9 cellular contexts compared by ENCODE assay signal in the genomic region with DNA sequence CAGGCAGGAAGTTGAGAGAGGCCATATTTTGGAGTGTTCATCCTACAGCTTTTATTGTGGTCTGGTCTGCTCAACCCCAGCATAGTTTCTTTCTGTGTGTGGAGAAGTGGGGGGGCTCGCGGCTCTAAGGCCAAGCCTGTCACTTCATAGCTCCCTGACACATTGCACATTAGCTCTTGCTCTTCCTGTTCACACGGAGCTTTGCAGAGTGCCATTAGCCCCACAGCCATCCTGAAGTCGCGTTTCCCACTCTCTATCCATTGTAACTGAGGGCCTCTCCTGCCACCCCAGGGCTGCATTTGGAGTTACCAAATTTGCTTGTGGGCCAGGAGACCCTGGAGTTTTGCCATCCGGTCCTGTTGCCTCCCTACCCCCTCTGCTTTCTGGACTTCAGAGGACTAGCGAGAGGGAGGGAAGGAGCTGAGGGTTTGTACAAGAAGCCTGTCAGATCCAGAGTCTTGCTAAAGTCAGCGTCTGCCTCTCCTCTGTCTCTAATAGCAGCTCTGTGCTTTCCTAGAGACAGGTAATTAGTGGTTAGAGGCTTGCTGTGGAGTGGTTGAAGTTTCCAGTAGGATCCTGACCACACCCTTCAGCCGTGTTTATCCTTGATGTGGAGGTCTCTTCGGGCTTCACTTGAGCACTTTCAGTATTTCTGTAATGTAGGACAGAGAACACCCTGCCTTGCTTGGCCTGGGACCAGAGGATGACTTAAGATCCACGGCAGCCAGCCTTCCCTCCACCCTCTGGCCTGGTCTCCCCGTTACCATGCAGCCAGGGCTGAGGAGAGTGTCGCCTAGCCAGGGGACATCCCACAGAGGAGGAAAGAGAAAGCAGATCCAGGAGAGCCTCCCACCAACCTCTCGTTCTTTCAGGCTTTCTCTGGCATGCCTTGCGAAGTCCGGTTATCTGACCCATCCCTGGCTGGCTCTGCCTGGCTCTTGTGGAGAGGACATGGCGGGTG. TPM values are rescaled to one million over a fixed set of nuclear protein-coding genes. Genes with fewer than 3 reads are reported as not detected.
DNase-seq lines count a peak whose midpoint lies in the region; ATAC-seq and TF ChIP-seq lines count a peak whose summit lies in the region.
"Had no signal": no experiment of that assay in that cellular context is flagged by ENCODE, and none has a peak within 500 bp of the region (broad histone marks: within the 10 kb centered on the region; RNA-seq: fewer than 3 reads in every experiment).

No MANE protein-coding gene starts in this region.

- peak overlapping the region; percentile 80 for H3K27ac ChIP-seq in upper lobe of right lung
- H3K27ac ChIP-seq: A549 had no signal

- no peak overlapping the region for H3K4me3 ChIP-seq in upper lobe of right lung
- H3K4me3 ChIP-seq: A549 had no signal

- peaks cover 29% of the 10 kb centered on the region for H3K36me3 Mint-ChIP-seq in HFFc6 (ENCODE audit: low read depth)

- H3K4me3 Mint-ChIP-seq in HFFc6 = peak overlapping the region; percentile 87

- no peaks in the 10 kb centered on the region for H3K9me3 Mint-ChIP-seq in HFFc6

- TF ChIP-seq CTCF in HFFc6 (IDR thresholded peaks at IDR 0.05) (no peak), upper lobe of right lung (IDR thresholded peaks at IDR 0.05) (no peak)

- H3K9me3 ChIP-seq in upper lobe of right lung = no peaks in the 10 kb centered on the region
- H3K9me3 ChIP-seq: A549 had no signal

- peak overlapping the region; percentile 89 for H3K27ac Mint-ChIP-seq in HFFc6

- no peaks in the 10 kb centered on the region for H3K27me3 ChIP-seq in upper lobe of right lung

- H3K4me1 Mint-ChIP-seq in HFFc6 (ENCODE audit: low read depth) = peaks cover 61% of the 10 kb centered on the region

- peak; percentile 88 for ATAC-seq in upper lobe of right lung
- ATAC-seq: A549 had no signal

- intact Hi-C loops in upper lobe of right lung (cut with DNase I) = no loop called here

- H3K27me3 Mint-ChIP-seq in HFFc6 (ENCODE audit: insufficient read depth) = peaks cover under 1% of the 10 kb centered on the region

- peaks cover 27% of the 10 kb centered on the region for H3K4me1 ChIP-seq in upper lobe of right lung
- H3K4me1 ChIP-seq: A549 had no signal

- DNase-seq in NCI-H1417 (lab: John Stamatoyannopoulos, UW) (peak; percentile 25 to 51 (median 48)), NCI-H1417 treated with DMSO at 0.1 percent for 48 hours (lab: John Stamatoyannopoulos, UW) (no peak), HFFc6 (peak; percentile 61), NCI-H446 treated with DMSO at 0.1 percent for 48 hours (lab: John Stamatoyannopoulos, UW) (peak; percentile 49), midbrain (lab: John Stamatoyannopoulos, UW) (peak; percentile 43), upper lobe of right lung (peak; percentile 71), HK-2 (ENCODE audit: unreplicated experiment) (no peak)
- peak; percentile 9 for DNase-seq in central memory CD4-positive, alpha-beta T cell

- no peaks in the 10 kb centered on the region for H3K36me3 ChIP-seq in upper lobe of right lung

RNA-seq across cellular contexts. Expression of gene DCPS, which starts 14.1 kb away (rescaled TPM):
- 10 to 100 TPM; 19.0 to 26.6 (median 24.3) TPM for total RNA-seq in HFFc6 (2021; fragmentation: NEBNext Ultra II Directional; extraction: Animal tissue kit (Norgen Biotek cat#: 25700))
- 15.5 TPM for total RNA-seq in upper lobe of right lung

RNA-seq across cellular contexts. Expression of gene TIRAP, which starts 35.1 kb away (rescaled TPM):
- total RNA-seq in HFFc6 (2021; fragmentation: NEBNext Ultra II Directional; extraction: Animal tissue kit (Norgen Biotek cat#: 25700)) = 1 to 10 TPM; 7.6 to 9.7 (median 8.2) TPM
- 13.7 TPM for total RNA-seq in upper lobe of right lung

RNA-seq across cellular contexts. Expression of gene ST3GAL4, which starts 37.5 kb away (rescaled TPM):
- total RNA-seq in HFFc6 (2021; fragmentation: NEBNext Ultra II Directional; extraction: Animal tissue kit (Norgen Biotek cat#: 25700)) = 10 to 100 TPM; 25.9 to 34.6 (median 30.0) TPM
- 39.2 TPM for total RNA-seq in upper lobe of right lung

RNA-seq across cellular contexts. Expression of gene FOXRED1, which starts 49.0 kb away (rescaled TPM):
- 10 to 100 TPM; 10.4 to 15.9 (median 14.9) TPM for total RNA-seq in HFFc6 (2021; fragmentation: NEBNext Ultra II Directional; extraction: Animal tissue kit (Norgen Biotek cat#: 25700))
- 14.8 TPM for total RNA-seq in upper lobe of right lung

RNA-seq across cellular contexts. Expression of gene SRPRA, which starts 49.3 kb away (rescaled TPM):
- 100 to 1,000 TPM; 153 to 177 (median 162) TPM for total RNA-seq in HFFc6 (2021; fragmentation: NEBNext Ultra II Directional; extraction: Animal tissue kit (Norgen Biotek cat#: 25700))
- total RNA-seq in upper lobe of right lung = 120 TPM

Comparison
In these comparisons a context has a peak if more than half of its experiments do, and no peak if none do; other contexts are left out.
1. DNase-seq: peak in NCI-H1417 (3 of 3), HFFc6 (single experiment), NCI-H446 treated with DMSO at 0.1 percent for 48 hours (single experiment), central memory CD4-positive, alpha-beta T cell (single experiment), midbrain (single experiment) and upper lobe of right lung (single experiment); none in NCI-H1417 treated with DMSO at 0.1 percent for 48 hours (single experiment) and HK-2 (single experiment).